In the genomic region with DNA sequence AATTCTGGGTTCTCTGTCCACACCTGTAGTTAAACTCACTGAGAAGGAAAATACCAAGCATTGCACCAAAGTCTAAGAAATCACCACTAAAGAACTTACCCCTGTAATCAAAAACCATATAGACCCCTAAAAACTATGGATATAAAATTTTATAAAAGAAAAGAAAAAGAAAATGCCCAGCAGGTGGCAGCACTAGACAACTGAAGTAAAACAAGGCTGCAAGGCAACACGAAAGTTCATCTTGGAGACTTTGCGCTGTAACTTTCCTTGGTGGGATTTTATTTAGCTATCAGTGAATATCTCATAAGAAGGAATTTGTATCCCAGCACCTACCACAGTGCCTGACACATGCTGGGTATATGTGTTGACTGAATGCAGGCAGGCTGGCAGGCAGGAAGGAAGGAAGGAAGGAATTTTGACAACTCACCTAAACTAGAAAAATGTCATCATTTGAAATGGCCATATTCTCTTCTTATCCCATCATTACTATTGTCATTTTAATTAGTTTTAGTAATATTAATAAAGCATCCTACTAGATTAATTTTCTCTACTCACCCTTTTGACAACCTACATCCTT, we compare ENCODE assay signal across 8 cellular contexts.
A peak's percentile ranks its signal among the peaks of the same experiment; 100 is the strongest.
DNase-seq lines count a peak whose midpoint lies in the region; ATAC-seq, FAIRE-seq and TF ChIP-seq lines count a peak whose summit lies in the region.

No MANE protein-coding gene starts in this region.

- DNase-seq in DMS 273 treated with DMSO at 0.1 percent for 48 hours (lab: John Stamatoyannopoulos, UW) (peak; percentile 11), LHCN-M2 (ENCODE audit: low read depth) (peak; percentile 57), Peyer's patch (peak in 2 of 3 donors; percentile 63 to 87), activated T-helper 1 cell treated with Interleukin-2 at 50 U/mL for 16 hours (ENCODE audit: low read depth) (peak; percentile 20), fibroblast of villous mesenchyme (ENCODE audit: low read depth) (peak; percentile 83), pancreas (peak in 4 of 6 donors; percentile 27 to 60 (median 40)), upper lobe of right lung (no peak)

- H3K4me1 ChIP-seq in Peyer's patch (peaks cover 0 to 5% (median 0%) of the 10 kb centered on the region in 4 donors), pancreas (no peaks in the 10 kb centered on the region), upper lobe of right lung (peaks cover 9% of the 10 kb centered on the region)

- peak; percentile 20 to 78 (median 70) for TF ChIP-seq CTCF in Peyer's patch (IDR thresholded peaks at IDR 0.05)
- peak; percentile 41 for TF ChIP-seq CTCF in fibroblast of villous mesenchyme (IDR thresholded peaks at IDR 0.05; ENCODE audit: insufficient read depth, low read depth, low read length)
- TF ChIP-seq CTCF in pancreas (IDR thresholded peaks at IDR 0.05): peak in 3 of 4 donors; percentile 31 to 59 (median 59)
- TF ChIP-seq CTCF in upper lobe of right lung (IDR thresholded peaks at IDR 0.05): peak; percentile 64

- H3K27ac ChIP-seq in Peyer's patch (no peak overlapping the region), pancreas (no peak overlapping the region), upper lobe of right lung (no peak overlapping the region)

- H3K27me3 ChIP-seq in Peyer's patch: no peaks in the 10 kb centered on the region
- H3K27me3 ChIP-seq in pancreas: no peaks in the 10 kb centered on the region
- no peaks in the 10 kb centered on the region for H3K27me3 ChIP-seq in upper lobe of right lung

- H3K4me3 ChIP-seq in Peyer's patch (no peak overlapping the region), fibroblast of villous mesenchyme (ENCODE audit: low read depth, low read length) (no peak overlapping the region), pancreas (no peak overlapping the region), upper lobe of right lung (no peak overlapping the region)

- 2 to 4% methylated on average over 2 of the region's 2 CpGs for WGBS in pancreas, 2 donors

- ATAC-seq in pancreas (peak in 3 of 4 donors; percentile 67 to 75 (median 70)), upper lobe of right lung (peak; percentile 33), esophagus mucosa (no peak)

- peak; percentile 87 for FAIRE-seq in pancreas (lab: Jason Lieb, UNC)

- intact Hi-C loops in pancreas (cut with DNase I) (loop anchor here in 2 of 3 donors (5.0 kb wide), 2 partner anchors 446 to 451 kb away; no protein-coding TSS in a partner anchor), upper lobe of right lung (cut with DNase I) (loop anchor here (5.0 kb wide), 1 partner anchor 446 kb away; no protein-coding TSS in a partner anchor)

- H3K9me3 ChIP-seq in Peyer's patch (no peaks in the 10 kb centered on the region), pancreas (no peaks in the 10 kb centered on the region), upper lobe of right lung (no peaks in the 10 kb centered on the region)

- H3K36me3 ChIP-seq in Peyer's patch: no peaks in the 10 kb centered on the region
- no peaks in the 10 kb centered on the region for H3K36me3 ChIP-seq in pancreas
- no peaks in the 10 kb centered on the region for H3K36me3 ChIP-seq in upper lobe of right lung

- TF ChIP-seq POLR2A in Peyer's patch (IDR thresholded peaks at IDR 0.05): no peak
